1 cellular context compared by ENCODE assay signal in the genomic region with DNA sequence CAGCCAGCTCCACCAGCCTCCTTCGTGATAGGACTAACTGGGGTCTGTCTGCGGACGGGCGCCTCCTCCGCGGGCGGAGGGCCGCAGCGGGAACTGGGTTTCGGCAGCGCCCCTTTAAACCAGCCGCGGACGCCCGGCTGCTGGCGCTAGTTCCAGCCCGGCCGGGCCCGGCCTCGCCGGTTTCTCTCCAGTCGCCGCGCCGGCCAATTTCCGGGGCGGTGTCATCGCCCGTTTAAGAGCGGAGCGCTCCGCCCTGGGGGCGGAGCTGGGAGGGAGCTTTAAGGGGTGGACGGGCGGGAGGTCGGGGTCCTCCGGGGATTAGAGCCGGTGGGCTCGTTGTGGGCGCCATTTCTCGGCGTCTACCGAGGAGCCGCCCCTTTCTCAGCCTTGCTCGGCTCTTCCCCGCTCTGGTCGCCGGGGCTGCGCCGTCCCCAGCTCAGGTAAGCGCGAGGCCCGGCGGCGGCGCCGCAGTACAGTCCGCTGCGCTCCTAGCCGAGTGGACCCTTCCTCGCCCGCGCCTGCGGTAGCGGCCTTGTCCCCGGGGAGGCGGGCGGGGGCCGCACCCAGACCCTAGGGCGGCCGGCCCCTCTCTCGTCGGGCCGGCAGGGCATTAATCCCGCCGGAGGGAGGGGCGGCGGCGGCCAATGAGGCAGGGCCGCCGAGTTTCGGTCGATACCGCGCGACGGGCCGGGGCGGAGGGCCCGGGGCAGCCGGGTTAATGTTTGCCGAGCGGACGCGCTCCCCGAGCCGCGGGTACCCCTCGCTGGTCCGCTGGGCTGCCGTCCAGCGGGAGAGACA.
TF ChIP-seq lines count a peak whose summit lies in the region.

Gene EPB41L5, plus strand, starts transcription at position 307 of the 798 bp plus-strand sequence. CDS start 6,008 bp downstream, outside the sequence.

TF ChIP-seq in liver, 16 proteins besides CTCF, POLR2A, EP300 and RAD21 (continued from another document):
- peak; percentile 24 for TF ChIP-seq ZBTB33 (IDR thresholded peaks at IDR 0.05)
- no peak for TF ChIP-seq FOXA2 (IDR thresholded peaks at IDR 0.05)
- peak in 1 of 2 donors; percentile 14 for TF ChIP-seq JUND (IDR thresholded peaks at IDR 0.05)
- TF ChIP-seq TAF1 (conservative IDR thresholded peaks at IDR 0.05): no peak
- TF ChIP-seq HNF4A (conservative IDR thresholded peaks at IDR 0.05): no peak
- peak; percentile 31 to 37 for TF ChIP-seq EGR1 (IDR thresholded peaks at IDR 0.05; ENCODE audit: low read depth in 2 of 2)
- TF ChIP-seq RXRA (IDR thresholded peaks at IDR 0.05): peak in 1 of 2 donors; percentile 13
- TF ChIP-seq ATF3 (IDR thresholded peaks at IDR 0.05): no peak
- TF ChIP-seq YY1 (IDR thresholded peaks at IDR 0.05): peak; percentile 63
- TF ChIP-seq, protein P1, sequence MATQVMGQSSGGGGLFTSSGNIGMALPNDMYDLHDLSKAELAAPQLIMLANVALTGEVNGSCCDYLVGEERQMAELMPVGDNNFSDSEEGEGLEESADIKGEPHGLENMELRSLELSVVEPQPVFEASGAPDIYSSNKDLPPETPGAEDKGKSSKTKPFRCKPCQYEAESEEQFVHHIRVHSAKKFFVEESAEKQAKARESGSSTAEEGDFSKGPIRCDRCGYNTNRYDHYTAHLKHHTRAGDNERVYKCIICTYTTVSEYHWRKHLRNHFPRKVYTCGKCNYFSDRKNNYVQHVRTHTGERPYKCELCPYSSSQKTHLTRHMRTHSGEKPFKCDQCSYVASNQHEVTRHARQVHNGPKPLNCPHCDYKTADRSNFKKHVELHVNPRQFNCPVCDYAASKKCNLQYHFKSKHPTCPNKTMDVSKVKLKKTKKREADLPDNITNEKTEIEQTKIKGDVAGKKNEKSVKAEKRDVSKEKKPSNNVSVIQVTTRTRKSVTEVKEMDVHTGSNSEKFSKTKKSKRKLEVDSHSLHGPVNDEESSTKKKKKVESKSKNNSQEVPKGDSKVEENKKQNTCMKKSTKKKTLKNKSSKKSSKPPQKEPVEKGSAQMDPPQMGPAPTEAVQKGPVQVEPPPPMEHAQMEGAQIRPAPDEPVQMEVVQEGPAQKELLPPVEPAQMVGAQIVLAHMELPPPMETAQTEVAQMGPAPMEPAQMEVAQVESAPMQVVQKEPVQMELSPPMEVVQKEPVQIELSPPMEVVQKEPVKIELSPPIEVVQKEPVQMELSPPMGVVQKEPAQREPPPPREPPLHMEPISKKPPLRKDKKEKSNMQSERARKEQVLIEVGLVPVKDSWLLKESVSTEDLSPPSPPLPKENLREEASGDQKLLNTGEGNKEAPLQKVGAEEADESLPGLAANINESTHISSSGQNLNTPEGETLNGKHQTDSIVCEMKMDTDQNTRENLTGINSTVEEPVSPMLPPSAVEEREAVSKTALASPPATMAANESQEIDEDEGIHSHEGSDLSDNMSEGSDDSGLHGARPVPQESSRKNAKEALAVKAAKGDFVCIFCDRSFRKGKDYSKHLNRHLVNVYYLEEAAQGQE (IDR thresholded peaks at IDR 0.05): peak; percentile 31
- no peak for TF ChIP-seq HNF4G (IDR thresholded peaks at IDR 0.05)
